ENCODE assay signal across 1 cellular context in genomic region chrX:313546-313945, GRCh38.
TF ChIP-seq lines count a peak whose summit lies in the region.

No MANE protein-coding gene starts in this region.

TF ChIP-seq in HepG2, 621 proteins besides CTCF, POLR2A, EP300 and RAD21:
- TF ChIP-seq ZSCAN30 (CRISPR knock-in tag; IDR thresholded peaks at IDR 0.05) (no peak), SMC3 (IDR thresholded peaks at IDR 0.05; ENCODE audit: low read length) (no peak), POLR2G (IDR thresholded peaks at IDR 0.05; ENCODE audit: low read depth, low read length) (0 out of 2 replicates have a peak, but pooled peaks have one; percentile 11), ZFY (CRISPR knock-in tag; IDR thresholded peaks at IDR 0.05) (no peak), PAWR (CRISPR knock-in tag; IDR thresholded peaks at IDR 0.05; ENCODE audit: borderline replicate concordance) (no peak), ZNF101 (CRISPR knock-in tag; IDR thresholded peaks at IDR 0.05; ENCODE audit: borderline replicate concordance, low read depth) (no peak)
